In the genomic region with DNA sequence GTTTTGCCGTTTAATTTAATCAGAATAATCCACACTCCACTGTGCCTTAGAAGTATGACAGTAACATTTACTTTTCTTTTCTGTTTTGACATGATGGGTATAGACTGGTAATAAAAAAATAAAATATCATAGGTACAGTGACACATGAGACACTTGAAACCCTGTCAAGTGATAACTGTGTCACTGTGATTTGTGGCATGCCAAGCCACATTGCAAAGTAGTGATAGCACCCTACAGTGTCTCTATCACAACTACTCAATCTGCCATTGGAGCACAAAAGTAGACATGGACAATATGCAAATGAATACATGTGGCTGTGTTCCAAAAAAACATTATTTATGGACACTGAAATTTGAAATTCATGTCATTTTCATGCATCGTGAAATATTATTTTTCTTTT, we compare ENCODE assay signal across 1 cellular context.
TF ChIP-seq lines count a peak whose summit lies in the region.

No MANE protein-coding gene starts in this region.

TF ChIP-seq in K562, 482 proteins besides CTCF, POLR2A, EP300 and RAD21 (continued from another document):
- no peak for TF ChIP-seq NR2C2 (CRISPR knock-in tag; IDR thresholded peaks at IDR 0.05)
- no peak for TF ChIP-seq NR2C2 (tag; IDR thresholded peaks at IDR 0.05)
- TF ChIP-seq NEUROD1 (IDR thresholded peaks at IDR 0.05; ENCODE audit: borderline replicate concordance, low read depth, low read length, partially characterized antibody), result no peak
- TF ChIP-seq NBN (IDR thresholded peaks at IDR 0.05; ENCODE audit: low read depth), result no peak
- peak; percentile 81 for TF ChIP-seq MEIS2 (IDR thresholded peaks at IDR 0.05; ENCODE audit: partially characterized antibody)
- TF ChIP-seq RFX7 (CRISPR knock-in tag; IDR thresholded peaks at IDR 0.05), result no peak
- TF ChIP-seq NCOA4 (IDR thresholded peaks at IDR 0.05; ENCODE audit: partially characterized antibody), result no peak
- no peak for TF ChIP-seq BRCA1 (IDR thresholded peaks at IDR 0.05)
- TF ChIP-seq BRCA1 (CRISPR knock-in tag; IDR thresholded peaks at IDR 0.05), result no peak
- TF ChIP-seq TFAM (CRISPR knock-in tag; conservative IDR thresholded peaks at IDR 0.05), result no peak
- TF ChIP-seq AFF1 (IDR thresholded peaks at IDR 0.05; ENCODE audit: low read depth in 1 of 2, partially characterized antibody in 2 of 2), result no peak
- TF ChIP-seq KLF13 (tag; IDR thresholded peaks at IDR 0.05; ENCODE audit: borderline replicate concordance, low read depth), result no peak
- no peak for TF ChIP-seq MECOM (CRISPR knock-in tag; IDR thresholded peaks at IDR 0.05)
- TF ChIP-seq ZBTB1 (CRISPR knock-in tag; IDR thresholded peaks at IDR 0.05; ENCODE audit: borderline replicate concordance, low read depth), result no peak
- no peak for TF ChIP-seq CAMTA2 (CRISPR knock-in tag; conservative IDR thresholded peaks at IDR 0.05)
- TF ChIP-seq ARID2 (IDR thresholded peaks at IDR 0.05), result no peak
- no peak for TF ChIP-seq CBX3 (IDR thresholded peaks at IDR 0.05; ENCODE audit: borderline replicate concordance in 1 of 2, low read length in 2 of 2)
- no peak for TF ChIP-seq E4F1 (CRISPR knock-in tag; IDR thresholded peaks at IDR 0.05; ENCODE audit: borderline replicate concordance)
- TF ChIP-seq HNRNPL (IDR thresholded peaks at IDR 0.05; ENCODE audit: low read depth, low read length), result no peak
- TF ChIP-seq, protein P1, sequence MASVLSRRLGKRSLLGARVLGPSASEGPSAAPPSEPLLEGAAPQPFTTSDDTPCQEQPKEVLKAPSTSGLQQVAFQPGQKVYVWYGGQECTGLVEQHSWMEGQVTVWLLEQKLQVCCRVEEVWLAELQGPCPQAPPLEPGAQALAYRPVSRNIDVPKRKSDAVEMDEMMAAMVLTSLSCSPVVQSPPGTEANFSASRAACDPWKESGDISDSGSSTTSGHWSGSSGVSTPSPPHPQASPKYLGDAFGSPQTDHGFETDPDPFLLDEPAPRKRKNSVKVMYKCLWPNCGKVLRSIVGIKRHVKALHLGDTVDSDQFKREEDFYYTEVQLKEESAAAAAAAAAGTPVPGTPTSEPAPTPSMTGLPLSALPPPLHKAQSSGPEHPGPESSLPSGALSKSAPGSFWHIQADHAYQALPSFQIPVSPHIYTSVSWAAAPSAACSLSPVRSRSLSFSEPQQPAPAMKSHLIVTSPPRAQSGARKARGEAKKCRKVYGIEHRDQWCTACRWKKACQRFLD (CRISPR knock-in tag; IDR thresholded peaks at IDR 0.05), result no peak
- TF ChIP-seq SRSF7 (optimal IDR thresholded peaks at IDR 0.05; ENCODE audit: low read depth, low read length), result no peak
- 0 out of 2 replicates have a peak, but pooled peaks have one; percentile 12 for TF ChIP-seq PKNOX1 (IDR thresholded peaks at IDR 0.05)
- TF ChIP-seq NFIC (IDR thresholded peaks at IDR 0.05), result 0 out of 2 replicates have a peak, but pooled peaks have one; percentile 11
- no peak for TF ChIP-seq GTF2E2 (tag; IDR thresholded peaks at IDR 0.05)
- no peak for TF ChIP-seq ZBED1 (IDR thresholded peaks at IDR 0.05)
- no peak for TF ChIP-seq DNMT1 (IDR thresholded peaks at IDR 0.05)
- TF ChIP-seq MTA3 (IDR thresholded peaks at IDR 0.05; ENCODE audit: borderline replicate concordance), result no peak
- TF ChIP-seq ARHGAP35 (IDR thresholded peaks at IDR 0.05; ENCODE audit: partially characterized antibody), result no peak
- peak in 1 of 2 experiments; percentile 19; a peak in 1 of 4 replicates for TF ChIP-seq KDM1A (IDR thresholded peaks at IDR 0.05)
